In the genomic region with DNA sequence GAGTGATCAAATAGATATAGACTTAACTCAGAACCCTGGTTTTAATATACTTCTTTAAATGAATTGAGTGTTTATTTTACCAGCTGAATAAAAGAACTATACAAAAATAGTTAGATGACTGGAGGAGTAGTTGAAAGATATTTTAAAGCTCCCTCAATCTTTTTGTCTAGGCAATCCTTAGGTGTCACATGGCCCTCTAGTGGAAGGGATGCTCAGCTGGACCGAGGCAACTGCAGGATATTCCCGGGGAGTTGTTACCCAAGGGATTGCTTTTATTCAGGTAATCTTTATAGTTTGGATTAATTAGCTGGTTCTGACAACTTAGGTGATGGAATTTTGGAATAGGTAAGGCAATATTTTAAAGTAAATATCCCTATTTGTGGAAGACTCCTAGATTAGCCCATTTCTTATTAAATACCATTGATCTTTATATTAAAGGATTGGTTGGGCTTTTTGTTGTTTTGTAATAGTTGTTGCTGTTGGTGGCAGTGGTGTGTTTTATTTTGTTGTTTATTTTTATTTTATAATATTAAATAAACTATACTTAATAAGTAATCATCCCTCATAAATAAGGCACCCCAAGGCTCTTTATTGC, we compare ENCODE assay signal across 8 cellular contexts. TPM values are rescaled to one million over a fixed set of nuclear protein-coding genes. Genes with fewer than 3 reads are reported as not detected.
DNase-seq lines count a peak whose midpoint lies in the region; ATAC-seq and TF ChIP-seq lines count a peak whose summit lies in the region.

No MANE protein-coding gene starts in this region.

- no peak for DNase-seq in GM12865 (ENCODE audit: low read depth)
- DNase-seq in Panc1 (ENCODE audit: low read depth, low spot score), result no peak
- peak; percentile 40 to 50 for DNase-seq in fibroblast of lung (ENCODE audit: low read depth in 2 of 2)
- no peak for DNase-seq in sigmoid colon
- no peak for DNase-seq in stimulated activated naive CD4-positive, alpha-beta T cell treated with Interleukin-2 at 50 U/mL for 16 hours (lab: John Stamatoyannopoulos, UW)
- no peak for DNase-seq in HK-2 (ENCODE audit: unreplicated experiment)

- CTCF ChIA-PET in Panc1 (lab: Charles Lee), result no interaction called here

- no peaks in the 10 kb centered on the region for H4K20me1 ChIP-seq in fibroblast of lung (ENCODE audit: control insufficient read depth, extremely low read depth, insufficient read depth, low read length)

- BruUV-seq in Panc1 (replicated peaks; lab: Mats Ljungman, UMichigan), result no TSS peak

- H3K4me1 ChIP-seq in Panc1 (ENCODE audit: control insufficient read depth, insufficient read depth, low read length) (no peaks in the 10 kb centered on the region), fibroblast of lung (ENCODE audit: control insufficient read depth, extremely low read depth, insufficient read depth, low read length) (no peaks in the 10 kb centered on the region), sigmoid colon (no peaks in the 10 kb centered on the region)

- H3K79me2 ChIP-seq in fibroblast of lung (ENCODE audit: control insufficient read depth, insufficient read depth, low read length), result no peaks in the 10 kb centered on the region

- peak; percentile 73 for ATAC-seq in Panc1
- no peak for ATAC-seq in GM19035 (IDR thresholded peaks at IDR 0.05; ENCODE audit: unreplicated experiment)

- intact Hi-C loops in Panc1 (cut with micrococcal nuclease; ENCODE audit: unreplicated experiment) (loop anchor here (10.0 kb wide), 1 partner anchor 194 kb away; no protein-coding TSS in a partner anchor), sigmoid colon (cut with DNase I) (no loop called here)

- H2AFZ ChIP-seq in fibroblast of lung (ENCODE audit: low read length), result no peak overlapping the region

- in situ Hi-C loops in Panc1 (cut with HindIII; ENCODE audit: low pct_unique_long_range_greater_than_20kb, low sequenced_read_pairs), result no loop called here

- TF ChIP-seq CTCF in 22Rv1 (IDR thresholded peaks at IDR 0.05) (peak; percentile 89), GM12865 (IDR thresholded peaks at IDR 0.05; ENCODE audit: insufficient read depth, low read depth, low read length, missing control alignments) (peak; percentile 18), Panc1 (IDR thresholded peaks at IDR 0.05) (peak; percentile 82), fibroblast of lung (conservative IDR thresholded peaks at IDR 0.05 in 1 of 2, IDR thresholded peaks at IDR 0.05 in 1 of 2; ENCODE audit: low read depth in 1 of 2, low read length in 2 of 2) (peak; percentile 75 to 79), sigmoid colon (IDR thresholded peaks at IDR 0.05) (peak in 3 of 4 experiments; percentile 20 to 65 (median 63))

- TF ChIP-seq EP300 in sigmoid colon (IDR thresholded peaks at IDR 0.05), result no peak

- POLR2A ChIA-PET in Panc1 (lab: Charles Lee), result interaction anchor here (0.7 kb wide), 1 partner anchor 443 kb away, joined by 3 read pairs; no protein-coding TSS in a partner anchor

- WGBS in sigmoid colon, 2 donors, result 13 to 51% methylated on average over 2 of the region's 2 CpGs

- peaks cover 6% of the 10 kb centered on the region; the same call in 1 of the 2 replicates for H3K36me3 ChIP-seq in Panc1 (ENCODE audit: control insufficient read depth, insufficient read depth, low read length)
- no peaks in the 10 kb centered on the region for H3K36me3 ChIP-seq in fibroblast of lung (ENCODE audit: control insufficient read depth, insufficient read depth, low read length)
- H3K36me3 ChIP-seq in sigmoid colon, result peaks cover 0 to 33% (median 9%) of the 10 kb centered on the region in 4 donors

- H3K9ac ChIP-seq in fibroblast of lung (ENCODE audit: insufficient read depth, low read length), result no peak overlapping the region

- H3K9me3 ChIP-seq in Panc1 (ENCODE audit: control insufficient read depth, insufficient read depth, low read depth, low read length) (no peaks in the 10 kb centered on the region), fibroblast of lung (ENCODE audit: control insufficient read depth, insufficient read depth, low read depth, low read length) (no peaks in the 10 kb centered on the region), sigmoid colon (no peaks in the 10 kb centered on the region)

- H3K4me3 ChIP-seq in GM12865 (ENCODE audit: low read depth, low read length) (no peak overlapping the region), Panc1 (ENCODE audit: low read depth in 2 of 2, low read length in 2 of 2) (no peak overlapping the region), fibroblast of lung (replicated peaks in 1 of 4; ENCODE audit: control extremely low read depth in 1 of 4, insufficient read depth in 1 of 4, low read depth in 3 of 4, low read length in 4 of 4) (no peak overlapping the region), sigmoid colon (no peak overlapping the region)

- no peak overlapping the region for H3K27ac ChIP-seq in 22Rv1
- no peak overlapping the region for H3K27ac ChIP-seq in Panc1 (ENCODE audit: low read length)
- H3K27ac ChIP-seq in fibroblast of lung (ENCODE audit: insufficient read depth, low read length), result no peak overlapping the region
- H3K27ac ChIP-seq in sigmoid colon, result no peak overlapping the region

- H3K27me3 ChIP-seq in Panc1 (ENCODE audit: control insufficient read depth, insufficient read depth, low read length) (no peaks in the 10 kb centered on the region), fibroblast of lung (ENCODE audit: control insufficient read depth, insufficient read depth, low read length) (no peaks in the 10 kb centered on the region), sigmoid colon (no peaks in the 10 kb centered on the region)

- no peak for TF ChIP-seq POLR2A in sigmoid colon (IDR thresholded peaks at IDR 0.05)

- H3K4me2 ChIP-seq in fibroblast of lung (ENCODE audit: extremely low read depth, insufficient read depth, low read length), result no peak overlapping the region

RNA-seq across cellular contexts. Expression of gene ZDHHC17, which starts 57.1 kb away (rescaled TPM):
- total RNA-seq in Panc1 (2021; ENCODE audit: unreplicated experiment) (26.3 TPM), fibroblast of lung (140 and 141 TPM in 2 replicates), sigmoid colon (10 to 100 TPM; 38.6 to 54.3 (median 49.1) TPM)
- polyA plus RNA-seq in Panc1 (2012; ENCODE audit: insufficient read length), result 19.6 TPM
- polyA plus RNA-seq in fibroblast of lung (15.6 and 30.5 TPM in 2 replicates), sigmoid colon (1 to 10 TPM in 2 of 3 donors, under 1 TPM in 1; 0.92 to 8.2 (median 5.4) TPM)
- 9.9 and 16.9 TPM in 2 replicates for polyA plus RNA-seq in fibroblast of lung (2012)
- polyA minus RNA-seq in fibroblast of lung (ENCODE audit: low replicate concordance), result 3.0 and 33.7 TPM in 2 replicates

RNA-seq across cellular contexts. Expression of gene CSRP2, which starts 57.8 kb away (rescaled TPM):
- 7.8 TPM for total RNA-seq in Panc1 (2021; ENCODE audit: unreplicated experiment)
- polyA plus RNA-seq in Panc1 (2012; ENCODE audit: insufficient read length), result 7.2 TPM
- total RNA-seq in fibroblast of lung, result 36.7 and 56.8 TPM in 2 replicates
- polyA plus RNA-seq in fibroblast of lung, result 63.5 and 199 TPM in 2 replicates
- polyA plus RNA-seq in fibroblast of lung (2012), result 58.4 and 183 TPM in 2 replicates
- 16.6 and 24.3 TPM in 2 replicates for polyA minus RNA-seq in fibroblast of lung (ENCODE audit: low replicate concordance)
- total RNA-seq in sigmoid colon, result 10 to 100 TPM; 12.3 to 46.2 (median 16.5) TPM
- 10 to 100 TPM in 1 of 3 donors, 1 to 10 TPM in 2; 3.2 to 25.2 (median 5.4) TPM for polyA plus RNA-seq in sigmoid colon

Comparison
In these comparisons a context has a peak if more than half of its experiments do, and no peak if none do; other contexts are left out.
1. CTCF ChIP-seq: peak in every context shown above with its lines; median percentile 89 in 22Rv1; 82 in Panc1; 77 in fibroblast of lung; 63 in sigmoid colon; 18 in GM12865.
2. DNase-seq: peak in fibroblast of lung (2 of 2); none in GM12865 (single experiment), Panc1 (single experiment), sigmoid colon (single experiment), stimulated activated naive CD4-positive, alpha-beta T cell treated with Interleukin-2 at 50 U/mL for 16 hours (single experiment) and HK-2 (single experiment).